Comparison of ENCODE assay signal across 1 cellular context in the genomic region with DNA sequence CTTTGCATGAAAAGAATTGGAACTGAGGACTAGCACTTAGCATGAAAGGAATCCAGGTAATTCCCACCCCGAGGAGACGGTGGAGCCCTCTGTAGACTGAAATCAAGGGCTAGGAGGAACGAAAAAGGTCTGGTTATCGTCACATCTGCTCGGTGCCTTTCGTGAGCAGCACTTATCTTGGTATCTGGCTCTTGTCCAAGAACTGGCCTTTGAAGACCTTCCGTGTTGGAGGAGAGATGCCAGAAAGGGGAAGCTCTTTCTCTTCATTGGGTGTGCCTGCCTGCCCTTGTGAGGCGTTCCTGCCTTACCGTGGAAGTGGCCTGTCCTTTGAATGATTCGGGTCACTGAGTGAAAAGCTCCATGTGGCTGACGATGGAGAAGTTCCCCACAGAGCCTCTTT.
TF ChIP-seq lines count a peak whose summit lies in the region.

No MANE protein-coding gene starts in this region.

TF ChIP-seq in H1, 55 proteins besides CTCF, POLR2A, EP300 and RAD21 (continued from another document):
- TF ChIP-seq EGR1 (IDR thresholded peaks at IDR 0.05; ENCODE audit: borderline replicate concordance, low read depth, low read length) (no peak), MAFK (IDR thresholded peaks at IDR 0.05; ENCODE audit: low read depth, low read length) (no peak), JUND (IDR thresholded peaks at IDR 0.05; ENCODE audit: low read length) (no peak), POU5F1 (IDR thresholded peaks at IDR 0.05; ENCODE audit: low read depth, low read length) (no peak)
- TF ChIP-seq, protein P1, sequence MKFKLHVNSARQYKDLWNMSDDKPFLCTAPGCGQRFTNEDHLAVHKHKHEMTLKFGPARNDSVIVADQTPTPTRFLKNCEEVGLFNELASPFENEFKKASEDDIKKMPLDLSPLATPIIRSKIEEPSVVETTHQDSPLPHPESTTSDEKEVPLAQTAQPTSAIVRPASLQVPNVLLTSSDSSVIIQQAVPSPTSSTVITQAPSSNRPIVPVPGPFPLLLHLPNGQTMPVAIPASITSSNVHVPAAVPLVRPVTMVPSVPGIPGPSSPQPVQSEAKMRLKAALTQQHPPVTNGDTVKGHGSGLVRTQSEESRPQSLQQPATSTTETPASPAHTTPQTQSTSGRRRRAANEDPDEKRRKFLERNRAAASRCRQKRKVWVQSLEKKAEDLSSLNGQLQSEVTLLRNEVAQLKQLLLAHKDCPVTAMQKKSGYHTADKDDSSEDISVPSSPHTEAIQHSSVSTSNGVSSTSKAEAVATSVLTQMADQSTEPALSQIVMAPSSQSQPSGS (IDR thresholded peaks at IDR 0.05; ENCODE audit: low read length) = no peak
